In the genomic region with DNA sequence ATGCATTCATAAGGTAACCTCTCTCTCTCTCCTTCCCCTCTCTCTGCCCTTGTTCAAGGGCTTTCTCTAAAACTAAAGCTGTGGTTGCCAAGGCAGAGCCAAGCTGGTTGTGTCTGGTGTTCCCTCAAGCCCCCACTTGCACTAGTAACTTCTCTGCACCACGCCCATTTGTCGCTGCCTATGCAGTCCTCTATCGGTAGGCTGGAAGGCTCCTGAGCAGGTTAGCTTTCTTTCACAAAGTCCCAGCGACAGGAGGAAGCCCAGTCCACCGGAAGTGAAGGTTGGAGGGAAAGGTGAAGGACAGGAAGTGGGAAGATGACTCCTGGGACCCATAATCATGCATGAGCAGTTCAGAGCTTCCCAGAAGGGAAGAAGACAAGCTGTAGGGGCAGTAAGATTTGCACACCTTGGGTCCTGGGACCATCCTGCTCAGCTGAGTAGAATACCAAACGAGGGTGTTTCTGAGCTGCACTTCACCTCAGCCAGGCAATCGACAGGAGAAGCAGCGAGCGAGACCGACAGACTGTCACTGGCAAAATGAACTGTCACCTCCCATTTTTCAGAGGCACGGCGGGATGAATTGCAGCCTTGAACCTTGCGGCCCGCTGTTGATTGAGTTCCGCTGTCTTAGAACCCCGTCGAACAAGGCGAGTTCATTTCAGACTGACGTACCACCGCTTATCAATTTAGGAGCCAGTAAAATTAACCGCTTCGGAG, we compare ENCODE assay signal across 13 cellular contexts. TPM values are rescaled to one million over a fixed set of nuclear protein-coding genes. Genes with fewer than 3 reads are reported as not detected.
DNase-seq lines count a peak whose midpoint lies in the region; ATAC-seq and TF ChIP-seq lines count a peak whose summit lies in the region.
"Had no signal": no experiment of that assay in that cellular context is flagged by ENCODE, and none has a peak within 500 bp of the region (broad histone marks: within the 10 kb centered on the region; RNA-seq: fewer than 3 reads in every experiment).

No MANE protein-coding gene starts in this region.

- H3K4me3 ChIP-seq in Panc1 (ENCODE audit: low read depth in 2 of 2, low read length in 2 of 2), result no peak overlapping the region
- no peak overlapping the region for H3K4me3 ChIP-seq in foreskin fibroblast (ENCODE audit: low read depth in 1 of 2, low read length in 2 of 2)
- H3K4me3 ChIP-seq: SJCRH30, smooth muscle cell had no signal

- BruUV-seq in Panc1 (replicated peaks; lab: Mats Ljungman, UMichigan), result no TSS peak

- DNase-seq in activated CD4-positive, alpha-beta T cell treated with anti-CD3 and anti-CD28 coated beads, Interleukin-2, amount 10 ng/mL, durations not matched to agents 24 days and 14 days, result peak; percentile 82
- no peak for DNase-seq in activated CD4-positive, alpha-beta T cell treated with anti-CD3 and anti-CD28 coated beads, Interleukin-2, amount 50 U/mL, for 4 hours
- DNase-seq in Panc1 (ENCODE audit: low read depth, low spot score), result no peak
- DNase-seq in activated naive CD8-positive, alpha-beta T cell treated with anti-CD3 and anti-CD28 coated beads, Interleukin-2, amount 10 ng/mL, durations not matched to agents 7 days and 5 days, result peak; percentile 56
- DNase-seq in NCI-H748 (lab: John Stamatoyannopoulos, UW; ENCODE audit: unreplicated experiment), result no peak
- no peak for DNase-seq in foreskin fibroblast
- DNase-seq in NCI-H2107 treated with DMSO at 0.1 percent for 48 hours (lab: John Stamatoyannopoulos, UW; ENCODE audit: unreplicated experiment), result no peak
- DNase-seq: HCEC 1CT, NCI-H446, SJCRH30 had no signal

- in situ Hi-C loops in Panc1 (cut with HindIII; ENCODE audit: low pct_unique_long_range_greater_than_20kb, low sequenced_read_pairs), result no loop called here

- intact Hi-C loops in activated CD4-positive, alpha-beta T cell treated with anti-CD3 and anti-CD28 coated beads, Interleukin-2, amount 10 ng/mL, durations not matched to agents 24 days and 14 days (cut with micrococcal nuclease), result loop anchor here (5.0 kb wide), 1 partner anchor 38 kb away; no protein-coding TSS in a partner anchor
- intact Hi-C loops in Panc1 (cut with micrococcal nuclease; ENCODE audit: unreplicated experiment), result no loop called here

- H3K36me3 Mint-ChIP-seq in activated CD4-positive, alpha-beta T cell treated with anti-CD3 and anti-CD28 coated beads, Interleukin-2, amount 10 ng/mL, durations not matched to agents 24 days and 14 days (ENCODE audit: low read depth), result peaks cover 7% of the 10 kb centered on the region
- peaks cover 10% of the 10 kb centered on the region for H3K36me3 Mint-ChIP-seq in activated naive CD8-positive, alpha-beta T cell treated with anti-CD3 and anti-CD28 coated beads, Interleukin-2, amount 10 ng/mL, durations not matched to agents 7 days and 5 days
- H3K36me3 Mint-ChIP-seq in stimulated activated memory B cell treated with anti-CD40 and anti-IgM and Interleukin-4, amounts not matched to agents 10 μg/mL and 1 μg/mL and 100 μg/mL, for 72 hours, result peaks cover 8% of the 10 kb centered on the region
- H3K36me3 Mint-ChIP-seq: brain had no signal

- CTCF ChIA-PET in Panc1 (lab: Charles Lee), result no interaction called here

- H3K4me1 Mint-ChIP-seq in activated CD4-positive, alpha-beta T cell treated with anti-CD3 and anti-CD28 coated beads, Interleukin-2, amount 10 ng/mL, durations not matched to agents 24 days and 14 days, result peaks cover 60% of the 10 kb centered on the region
- H3K4me1 Mint-ChIP-seq in activated naive CD8-positive, alpha-beta T cell treated with anti-CD3 and anti-CD28 coated beads, Interleukin-2, amount 10 ng/mL, durations not matched to agents 7 days and 5 days, result peaks cover 63% of the 10 kb centered on the region
- H3K4me1 Mint-ChIP-seq in stimulated activated memory B cell treated with anti-CD40 and anti-IgM and Interleukin-4, amounts not matched to agents 10 μg/mL and 1 μg/mL and 100 μg/mL, for 72 hours, result peaks cover 55% of the 10 kb centered on the region

- no peaks in the 10 kb centered on the region for H3K36me3 ChIP-seq in Panc1 (ENCODE audit: control insufficient read depth, insufficient read depth, low read length)
- H3K36me3 ChIP-seq: SJCRH30 had no signal

- H3K4me3 Mint-ChIP-seq in activated CD4-positive, alpha-beta T cell treated with anti-CD3 and anti-CD28 coated beads, Interleukin-2, amount 10 ng/mL, durations not matched to agents 24 days and 14 days, result peak overlapping the region; percentile 71
- H3K4me3 Mint-ChIP-seq in activated naive CD8-positive, alpha-beta T cell treated with anti-CD3 and anti-CD28 coated beads, Interleukin-2, amount 10 ng/mL, durations not matched to agents 7 days and 5 days, result peak overlapping the region; percentile 83
- peak overlapping the region; percentile 32 for H3K4me3 Mint-ChIP-seq in stimulated activated memory B cell treated with anti-CD40 and anti-IgM and Interleukin-4, amounts not matched to agents 10 μg/mL and 1 μg/mL and 100 μg/mL, for 72 hours
- H3K4me3 Mint-ChIP-seq: brain had no signal

- POLR2A ChIA-PET in Panc1 (lab: Charles Lee), result interaction anchor here (0.5 kb wide), 1 partner anchor 9 kb away, joined by 3 read pairs; no protein-coding TSS in a partner anchor
- POLR2A ChIA-PET in activated naive CD8-positive, alpha-beta T cell treated with anti-CD3 and anti-CD28 coated beads, Interleukin-2, amount 10 ng/mL, durations not matched to agents 7 days and 5 days (lab: Charles Lee), result interaction anchor here (0.7 to 1.6 kb wide), 5 partner anchors 9 to 16 kb away, joined by 3 to 21 read pairs (median 3); no protein-coding TSS in a partner anchor

- H3K9me3 Mint-ChIP-seq in activated CD4-positive, alpha-beta T cell treated with anti-CD3 and anti-CD28 coated beads, Interleukin-2, amount 10 ng/mL, durations not matched to agents 24 days and 14 days, result peaks cover 8% of the 10 kb centered on the region
- no peaks in the 10 kb centered on the region for H3K9me3 Mint-ChIP-seq in activated naive CD8-positive, alpha-beta T cell treated with anti-CD3 and anti-CD28 coated beads, Interleukin-2, amount 10 ng/mL, durations not matched to agents 7 days and 5 days
- peaks cover 8% of the 10 kb centered on the region for H3K9me3 Mint-ChIP-seq in stimulated activated memory B cell treated with anti-CD40 and anti-IgM and Interleukin-4, amounts not matched to agents 10 μg/mL and 1 μg/mL and 100 μg/mL, for 72 hours

- no peaks in the 10 kb centered on the region for H3K9me3 ChIP-seq in Panc1 (ENCODE audit: control insufficient read depth, insufficient read depth, low read depth, low read length)
- H3K9me3 ChIP-seq: SJCRH30 had no signal

- ATAC-seq in Panc1, result peak; percentile 42
- ATAC-seq in activated naive CD8-positive, alpha-beta T cell treated with anti-CD3 and anti-CD28 coated beads, Interleukin-2, amount 10 ng/mL, durations not matched to agents 7 days and 5 days (ENCODE audit: low read depth), result peak; percentile 40
- ATAC-seq in stimulated activated memory B cell treated with anti-CD40 and anti-IgM and Interleukin-4, amounts not matched to agents 10 μg/mL and 1 μg/mL and 100 μg/mL, for 72 hours, result no peak

- no peaks in the 10 kb centered on the region for H3K4me1 ChIP-seq in Panc1 (ENCODE audit: control insufficient read depth, insufficient read depth, low read length)

- H3K27me3 Mint-ChIP-seq in activated CD4-positive, alpha-beta T cell treated with anti-CD3 and anti-CD28 coated beads, Interleukin-2, amount 10 ng/mL, durations not matched to agents 24 days and 14 days, result no peaks in the 10 kb centered on the region
- H3K27me3 Mint-ChIP-seq in activated naive CD8-positive, alpha-beta T cell treated with anti-CD3 and anti-CD28 coated beads, Interleukin-2, amount 10 ng/mL, durations not matched to agents 7 days and 5 days, result no peaks in the 10 kb centered on the region
- H3K27me3 Mint-ChIP-seq in stimulated activated memory B cell treated with anti-CD40 and anti-IgM and Interleukin-4, amounts not matched to agents 10 μg/mL and 1 μg/mL and 100 μg/mL, for 72 hours, result peaks cover 32% of the 10 kb centered on the region

- peak overlapping the region; percentile 88 for H3K27ac Mint-ChIP-seq in activated CD4-positive, alpha-beta T cell treated with anti-CD3 and anti-CD28 coated beads, Interleukin-2, amount 10 ng/mL, durations not matched to agents 24 days and 14 days
- peak overlapping the region; percentile 88 for H3K27ac Mint-ChIP-seq in activated naive CD8-positive, alpha-beta T cell treated with anti-CD3 and anti-CD28 coated beads, Interleukin-2, amount 10 ng/mL, durations not matched to agents 7 days and 5 days
- no peak overlapping the region for H3K27ac Mint-ChIP-seq in stimulated activated memory B cell treated with anti-CD40 and anti-IgM and Interleukin-4, amounts not matched to agents 10 μg/mL and 1 μg/mL and 100 μg/mL, for 72 hours
- H3K27ac Mint-ChIP-seq: brain had no signal

- H3K27ac ChIP-seq in Panc1 (ENCODE audit: low read length), result no peak overlapping the region
- H3K27ac ChIP-seq: SJCRH30 had no signal

- H3K27me3 ChIP-seq in Panc1 (ENCODE audit: control insufficient read depth, insufficient read depth, low read length), result no peaks in the 10 kb centered on the region
- H3K27me3 ChIP-seq: SJCRH30 had no signal

- no peak for TF ChIP-seq CTCF in Panc1 (IDR thresholded peaks at IDR 0.05)
- no peak for TF ChIP-seq CTCF in foreskin fibroblast (IDR thresholded peaks at IDR 0.05; ENCODE audit: low read depth, low read length)

RNA-seq across cellular contexts. Expression of gene SKAP1, which starts 14.7 kb away (rescaled TPM):
- 59.3 and 63.1 TPM in 2 replicates for total RNA-seq in activated CD4-positive, alpha-beta T cell treated with anti-CD3 and anti-CD28 coated beads, Interleukin-2, amount 10 ng/mL, durations not matched to agents 24 days and 14 days
- 0.90 TPM for total RNA-seq in Panc1 (2021; ENCODE audit: unreplicated experiment)
- polyA plus RNA-seq in Panc1 (2012; ENCODE audit: insufficient read length), result 1.4 TPM
- total RNA-seq in activated naive CD8-positive, alpha-beta T cell treated with anti-CD3 and anti-CD28 coated beads, Interleukin-2, amount 10 ng/mL, durations not matched to agents 7 days and 5 days, result 10 to 100 TPM; 96.0 to 98.8 TPM
- total RNA-seq: SJCRH30, smooth muscle cell had no signal
- polyA plus RNA-seq: smooth muscle cell had no signal

Comparison
In these comparisons a context has a peak if more than half of its experiments do, and no peak if none do; other contexts are left out.
1. DNase-seq: peak in activated CD4-positive, alpha-beta T cell treated with anti-CD3 and anti-CD28 coated beads, Interleukin-2, amount 10 ng/mL, durations not matched to agents 24 days and 14 days (single experiment) and activated naive CD8-positive, alpha-beta T cell treated with anti-CD3 and anti-CD28 coated beads, Interleukin-2, amount 10 ng/mL, durations not matched to agents 7 days and 5 days (single experiment); none in activated CD4-positive, alpha-beta T cell treated with anti-CD3 and anti-CD28 coated beads, Interleukin-2, amount 50 U/mL, for 4 hours (0 of 2), Panc1 (single experiment), NCI-H748 (single experiment), foreskin fibroblast (0 of 2) and NCI-H2107 treated with DMSO at 0.1 percent for 48 hours (single experiment).
2. H3K4me3 Mint-ChIP-seq: peak in every context shown above with its lines; median percentile 83 in activated naive CD8-positive, alpha-beta T cell treated with anti-CD3 and anti-CD28 coated beads, Interleukin-2, amount 10 ng/mL, durations not matched to agents 7 days and 5 days; 71 in activated CD4-positive, alpha-beta T cell treated with anti-CD3 and anti-CD28 coated beads, Interleukin-2, amount 10 ng/mL, durations not matched to agents 24 days and 14 days; 32 in stimulated activated memory B cell treated with anti-CD40 and anti-IgM and Interleukin-4, amounts not matched to agents 10 μg/mL and 1 μg/mL and 100 μg/mL, for 72 hours.
3. RNA of gene SKAP1, which starts 14.7 kb away (total RNA-seq): 96.0 to 98.8 TPM in activated naive CD8-positive, alpha-beta T cell treated with anti-CD3 and anti-CD28 coated beads, Interleukin-2, amount 10 ng/mL, durations not matched to agents 7 days and 5 days and 59.3 to 63.1 TPM in activated CD4-positive, alpha-beta T cell treated with anti-CD3 and anti-CD28 coated beads, Interleukin-2, amount 10 ng/mL, durations not matched to agents 24 days and 14 days; 0.90 TPM in Panc1 (single experiment); every median in the first group is over 10 times any median in the second.